In the genomic region with DNA sequence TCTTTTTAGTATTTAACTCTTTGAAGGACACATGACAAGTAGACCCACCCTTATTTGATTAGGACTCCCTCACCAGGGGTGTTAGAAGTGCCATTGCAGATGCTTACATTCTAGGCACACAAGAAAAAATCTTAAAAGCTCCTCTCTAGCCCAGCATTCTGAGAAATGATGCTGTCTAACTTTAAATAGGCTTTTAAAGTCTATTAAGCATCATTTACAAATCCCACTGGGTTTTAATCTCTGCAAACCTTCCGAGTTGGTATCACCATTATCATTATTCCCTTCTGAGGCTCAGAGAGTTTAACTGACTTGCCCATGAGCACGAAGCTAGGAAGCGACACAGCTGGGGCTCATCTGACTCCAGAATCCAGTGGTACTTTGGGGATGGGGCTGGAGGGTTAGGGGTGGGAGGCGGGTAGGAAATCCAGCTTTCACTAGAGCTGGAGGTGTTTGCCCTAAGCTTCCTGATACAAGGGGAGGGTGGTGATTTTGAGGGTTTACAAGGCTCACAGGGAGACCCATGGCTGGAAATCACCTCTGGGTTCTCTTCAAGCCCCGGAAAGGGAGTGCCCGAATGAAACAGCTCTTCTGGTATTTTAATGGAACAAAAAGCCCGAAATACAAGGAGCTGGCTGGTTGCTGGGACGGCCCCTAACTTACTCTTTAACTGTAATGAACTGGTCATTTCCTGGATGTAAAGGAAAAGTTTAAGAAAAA, we compare ENCODE assay signal across 13 cellular contexts.
DNase-seq lines count a peak whose midpoint lies in the region; ATAC-seq and TF ChIP-seq lines count a peak whose summit lies in the region.
"Had no signal": no experiment of that assay in that cellular context is flagged by ENCODE, and none has a peak within 500 bp of the region (broad histone marks: within the 10 kb centered on the region; RNA-seq: fewer than 3 reads in every experiment).

No MANE protein-coding gene starts in this region.

- intact Hi-C loops in mucosa of descending colon (cut with DNase I, micrococcal nuclease), result no loop called here

- no peak overlapping the region for H3K27ac ChIP-seq in GM23248
- H3K27ac ChIP-seq: left ventricle myocardium inferior, SJCRH30, testis had no signal

- H3K4me3 ChIP-seq in GM23248 (no peak overlapping the region), mucosa of descending colon (no peak overlapping the region)
- H3K4me3 ChIP-seq: left ventricle myocardium inferior, SJCRH30, testis had no signal

- no peaks in the 10 kb centered on the region for H3K9me3 ChIP-seq in GM23248 (ENCODE audit: low read depth)
- no peaks in the 10 kb centered on the region for H3K9me3 ChIP-seq in mucosa of descending colon
- H3K9me3 ChIP-seq: left ventricle myocardium inferior, SJCRH30, testis had no signal

- H3K27me3 ChIP-seq in GM23248 (replicated peaks; ENCODE audit: insufficient read depth), result no peaks in the 10 kb centered on the region
- H3K27me3 ChIP-seq: SJCRH30, testis had no signal

- H2AFZ ChIP-seq in GM23248, result peak overlapping the region; percentile 68

- ATAC-seq in activated T-helper 17 cell treated with anti-CD3 and anti-CD28 coated beads, Interleukin-2, amount 50 U/mL, for 72 hours (replicated peaks), result peak; percentile 36
- ATAC-seq in mucosa of descending colon, result peak; percentile 11
- no peak for ATAC-seq in HG02870 (IDR thresholded peaks at IDR 0.05; ENCODE audit: unreplicated experiment)

- H3K4me1 ChIP-seq in GM23248 (ENCODE audit: insufficient read depth) (peaks cover 12% of the 10 kb centered on the region), mucosa of descending colon (ENCODE audit: low read depth) (peaks cover 20% of the 10 kb centered on the region)
- H3K4me1 ChIP-seq: left ventricle myocardium inferior, SJCRH30 had no signal

- DNase-seq in AG20443 (ENCODE audit: low spot score) (peak; percentile 53), GM23248 (peak; percentile 44), mucosa of descending colon (no peak), NCI-H187 (lab: John Stamatoyannopoulos, UW) (no peak), G401 (ENCODE audit: low spot score) (no peak)
- DNase-seq in effector CD8-positive, alpha-beta T cell (lab: John Stamatoyannopoulos, UW), result no peak
- DNase-seq: DMS 273 treated with DMSO at 0.1 percent for 48 hours; left ventricle myocardium inferior; SJCRH30; stimulated activated CD4-positive, alpha-beta T cell treated with anti-CD3 and anti-CD28 coated beads, Interleukin-12 subunit alpha, Interleukin-12 subunit beta, amount 100 ng/mL, for 4 hours; testis had no signal

- WGBS in GM23248 (ENCODE audit: low coverage in 1 of 2, low lambda C conversion rate in 2 of 2, missing lambda C conversion rate in 2 of 2), 2 experiments, result 46 to 50% methylated on average over 8 of the region's 8 CpGs

- no peaks in the 10 kb centered on the region for H3K9me2 ChIP-seq in GM23248 (ENCODE audit: insufficient read depth)

- no peaks in the 10 kb centered on the region for H3K36me3 ChIP-seq in GM23248 (ENCODE audit: low read depth)
- no peaks in the 10 kb centered on the region for H3K36me3 ChIP-seq in mucosa of descending colon (ENCODE audit: low read depth)
- H3K36me3 ChIP-seq: left ventricle myocardium inferior, SJCRH30 had no signal

- no peaks in the 10 kb centered on the region for H3K79me2 ChIP-seq in GM23248 (ENCODE audit: insufficient read depth)

- H3K27ac Mint-ChIP-seq in activated T-helper 17 cell treated with anti-CD3 and anti-CD28 coated beads, Interleukin-2, amount 50 U/mL, for 72 hours, result peak overlapping the region; percentile 61

- H3K27me3 Mint-ChIP-seq in activated T-helper 17 cell treated with anti-CD3 and anti-CD28 coated beads, Interleukin-2, amount 50 U/mL, for 72 hours, result no peaks in the 10 kb centered on the region

- H3F3A ChIP-seq in GM23248 (ENCODE audit: insufficient read depth), result peaks cover 6% of the 10 kb centered on the region; the same call in 1 of the 2 replicates

- H3K9me3 Mint-ChIP-seq in activated T-helper 17 cell treated with anti-CD3 and anti-CD28 coated beads, Interleukin-2, amount 50 U/mL, for 72 hours, result no peaks in the 10 kb centered on the region

- no peaks in the 10 kb centered on the region for H4K20me1 ChIP-seq in GM23248 (ENCODE audit: insufficient read depth)

- H3K4me1 Mint-ChIP-seq in activated T-helper 17 cell treated with anti-CD3 and anti-CD28 coated beads, Interleukin-2, amount 50 U/mL, for 72 hours, result peaks cover 9% of the 10 kb centered on the region

- no peak overlapping the region for H3K9ac ChIP-seq in GM23248

- in situ Hi-C loops in GM23248 (cut with MboI), result no loop called here
- in situ Hi-C loops in G401 (cut with HindIII; ENCODE audit: low sequenced_read_pairs), result no loop called here

- peak overlapping the region; percentile 48 for H3K4me3 Mint-ChIP-seq in activated T-helper 17 cell treated with anti-CD3 and anti-CD28 coated beads, Interleukin-2, amount 50 U/mL, for 72 hours

- peak overlapping the region; percentile 38 for H3K4me2 ChIP-seq in GM23248 (ENCODE audit: unreplicated experiment)

- no peaks in the 10 kb centered on the region for H3K36me3 Mint-ChIP-seq in activated T-helper 17 cell treated with anti-CD3 and anti-CD28 coated beads, Interleukin-2, amount 50 U/mL, for 72 hours (ENCODE audit: low read depth)

- no peak for TF ChIP-seq CTCF in mucosa of descending colon (IDR thresholded peaks at IDR 0.05)

Comparison
In these comparisons a context has a peak if more than half of its experiments do, and no peak if none do; other contexts are left out.
1. DNase-seq: peak in AG20443 (single experiment) and GM23248 (single experiment); none in mucosa of descending colon (0 of 3), effector CD8-positive, alpha-beta T cell (single experiment), NCI-H187 (0 of 2) and G401 (single experiment).